ENCODE assay signal across 8 cellular contexts in the genomic region with DNA sequence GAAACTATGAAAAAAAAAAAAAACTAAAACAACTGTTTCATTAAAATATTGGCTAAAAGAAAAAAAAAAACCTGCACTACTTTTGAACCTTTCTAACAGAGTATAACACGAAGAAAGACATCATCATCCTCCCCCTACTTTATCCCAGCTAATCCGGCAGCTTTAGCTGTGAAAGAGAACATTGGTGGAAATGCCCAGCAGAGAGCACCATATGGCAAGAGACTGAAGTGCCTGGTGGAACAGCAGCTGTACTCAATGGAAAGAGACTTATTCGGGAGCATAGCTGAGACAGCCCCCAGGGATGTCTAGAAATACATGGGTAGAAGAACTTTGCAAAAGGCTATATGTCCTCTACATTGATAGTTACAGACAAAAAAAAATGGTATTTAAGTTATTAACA. TPM values are rescaled to one million over a fixed set of nuclear protein-coding genes. Genes with fewer than 3 reads are reported as not detected.
DNase-seq lines count a peak whose midpoint lies in the region; ATAC-seq and TF ChIP-seq lines count a peak whose summit lies in the region.

No MANE protein-coding gene starts in this region.

- no peaks in the 10 kb centered on the region for H3K27me3 ChIP-seq in suprapubic skin

- H3K4me1 ChIP-seq in HEK293 (ENCODE audit: control insufficient read depth, insufficient read depth, low read length) (no peaks in the 10 kb centered on the region), suprapubic skin (no peaks in the 10 kb centered on the region)

- WGBS in suprapubic skin, result 27% methylated on average over 3 of the region's 3 CpGs

- no peak overlapping the region for H3K9ac ChIP-seq in SK-N-MC (ENCODE audit: insufficient read length)

- TF ChIP-seq EP300 in suprapubic skin (IDR thresholded peaks at IDR 0.05), result no peak

- H3K27ac ChIP-seq in HEK293 (ENCODE audit: extremely low read depth, low read depth, low read length) (no peak overlapping the region), SK-N-MC (no peak overlapping the region), suprapubic skin (no peak overlapping the region)

- H3K36me3 ChIP-seq in HEK293 (ENCODE audit: control insufficient read depth in 2 of 2, insufficient read depth in 1 of 2, low read length in 2 of 2) (no peaks in the 10 kb centered on the region), SK-N-MC (ENCODE audit: insufficient read depth, low read length) (no peaks in the 10 kb centered on the region), suprapubic skin (no peaks in the 10 kb centered on the region)

- ATAC-seq in GM21515 (IDR thresholded peaks at IDR 0.05; ENCODE audit: unreplicated experiment) (no peak), HG02840 (IDR thresholded peaks at IDR 0.05; ENCODE audit: low FRiP score, unreplicated experiment) (no peak)

- DNase-seq in AG09319 (ENCODE audit: extremely low read depth, low read depth) (no peak), SK-N-MC (ENCODE audit: low read depth, low spot score) (peak; percentile 22), iPS-NIHi7 (ENCODE audit: extremely low spot score) (peak; percentile 30), suprapubic skin (ENCODE audit: low spot score in 2 of 2) (no peak), NCI-H2029 (lab: John Stamatoyannopoulos, UW) (no peak)

- H3K4me3 ChIP-seq in HEK293 (ENCODE audit: low read depth, low read length) (no peak overlapping the region), SK-N-MC (no peak overlapping the region), suprapubic skin (no peak overlapping the region)

- TF ChIP-seq POLR2A in suprapubic skin (IDR thresholded peaks at IDR 0.05), result no peak

- POLR2A ChIA-PET in HEK293 (lab: Yijun Ruan, JAX), result no interaction called here

- TF ChIP-seq CTCF in AG09319 (IDR thresholded peaks at IDR 0.05; ENCODE audit: low read depth, low read length) (peak; percentile 27), HEK293 (tag by site-specific recombination; IDR thresholded peaks at IDR 0.05) (0 out of 2 replicates have a peak, but pooled peaks have one; percentile 23), suprapubic skin (IDR thresholded peaks at IDR 0.05) (peak in 1 of 2 donors; percentile 13)

- CTCF ChIA-PET in HEK293 (lab: Yijun Ruan, JAX), result interaction anchor here (0.7 to 1.2 kb wide), 3 partner anchors 20 to 945 kb away, joined by 3 to 5 read pairs (median 3); no protein-coding TSS in a partner anchor

- H3K9me3 ChIP-seq in HEK293 (ENCODE audit: control insufficient read depth, insufficient read depth, low read depth, low read length), result no peaks in the 10 kb centered on the region
- peaks cover 2% of the 10 kb centered on the region; the same call in 1 of the 2 replicates for H3K9me3 ChIP-seq in SK-N-MC (ENCODE audit: low read depth, low read length)
- peaks cover 3% of the 10 kb centered on the region for H3K9me3 ChIP-seq in suprapubic skin

TF ChIP-seq in HEK293, 187 proteins besides CTCF, POLR2A, EP300 and RAD21:
- TF ChIP-seq PRDM1 (tag by site-specific recombination; IDR thresholded peaks at IDR 0.05) (no peak), ZNF654 (tag by site-specific recombination; IDR thresholded peaks at IDR 0.05; ENCODE audit: low read depth) (peak; percentile 65), ZNF132 (tag by site-specific recombination; IDR thresholded peaks at IDR 0.05; ENCODE audit: borderline replicate concordance) (no peak), ZNF266 (tag by site-specific recombination; IDR thresholded peaks at IDR 0.05; ENCODE audit: low read depth) (no peak), ZNF155 (tag by site-specific recombination; IDR thresholded peaks at IDR 0.05) (no peak), ZNF239 (tag by site-specific recombination; IDR thresholded peaks at IDR 0.05) (no peak), ZNF624 (tag by site-specific recombination; IDR thresholded peaks at IDR 0.05) (no peak)
- TF ChIP-seq, protein P1, sequence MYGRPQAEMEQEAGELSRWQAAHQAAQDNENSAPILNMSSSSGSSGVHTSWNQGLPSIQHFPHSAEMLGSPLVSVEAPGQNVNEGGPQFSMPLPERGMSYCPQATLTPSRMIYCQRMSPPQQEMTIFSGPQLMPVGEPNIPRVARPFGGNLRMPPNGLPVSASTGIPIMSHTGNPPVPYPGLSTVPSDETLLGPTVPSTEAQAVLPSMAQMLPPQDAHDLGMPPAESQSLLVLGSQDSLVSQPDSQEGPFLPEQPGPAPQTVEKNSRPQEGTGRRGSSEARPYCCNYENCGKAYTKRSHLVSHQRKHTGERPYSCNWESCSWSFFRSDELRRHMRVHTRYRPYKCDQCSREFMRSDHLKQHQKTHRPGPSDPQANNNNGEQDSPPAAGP (tag by site-specific recombination; IDR thresholded peaks at IDR 0.05), result no peak

RNA-seq across cellular contexts. Expression of a gene that starts 30.3 kb away (rescaled TPM):
- total RNA-seq in suprapubic skin, result 1 to 10 TPM in 2 of 4 donors, under 1 TPM in 1, not detected in 1; 0.26 to 2.5 (median 2.0) TPM

Comparison
In these comparisons a context has a peak if more than half of its experiments do, and no peak if none do; other contexts are left out.
1. DNase-seq: peak in SK-N-MC (single experiment) and iPS-NIHi7 (single experiment); none in AG09319 (single experiment), suprapubic skin (0 of 2) and NCI-H2029 (single experiment).